In genomic region chr1:206469933-206470691, GRCh38 we compare ENCODE assay signal across 8 cellular contexts. TPM values are rescaled to one million over a fixed set of nuclear protein-coding genes. Genes with fewer than 3 reads are reported as not detected.
A peak's percentile ranks its signal among the peaks of the same experiment; 100 is the strongest.
DNase-seq lines count a peak whose midpoint lies in the region; TF ChIP-seq lines count a peak whose summit lies in the region.

IKBKE (plus strand) TSS chr1:206470476; CDS start chr1:206473228, 2,752 bp downstream.

- peak within 1 kb of the TSS; percentile 89 for H3K4me3 ChIP-seq in Loucy (ENCODE audit: low read length, poor library complexity, severe bottlenecking)
- H3K4me3 ChIP-seq in liver (ENCODE audit: low read depth in 1 of 3, low read length in 3 of 3): peak within 1 kb of the TSS; percentile 60 to 70 (median 69)

- peak in 1 of 2 donors; percentile 45 for TF ChIP-seq RAD21 in liver (IDR thresholded peaks at IDR 0.05)

- peak within 1 kb of the TSS; percentile 91 for H2AFZ ChIP-seq in Loucy (ENCODE audit: low read length)

- H3K4me2 ChIP-seq in Loucy (ENCODE audit: low read depth, low read length, poor library complexity, severe bottlenecking): peak within 1 kb of the TSS; percentile 94

- no peaks in the 10 kb centered on the region for H3F3A ChIP-seq in Loucy (ENCODE audit: low read depth)

- 19% methylated on average over 10 of the region's 10 CpGs for WGBS in liver

- H3K27me3 ChIP-seq in Loucy (ENCODE audit: insufficient read depth, low read length, poor library complexity, severe bottlenecking): no peaks in the 10 kb centered on the region
- no peaks in the 10 kb centered on the region for H3K27me3 ChIP-seq in liver (ENCODE audit: control insufficient read depth in 4 of 4, insufficient read depth in 4 of 4, low read length in 3 of 4)

- H3K9me3 ChIP-seq in Loucy (ENCODE audit: insufficient read depth, low read depth, low read length) (no peaks in the 10 kb centered on the region), liver (ENCODE audit: control insufficient read depth in 4 of 4, low read length in 3 of 4) (no peaks in the 10 kb centered on the region)

- peaks cover 33% of the 10 kb centered on the region for H3K79me2 ChIP-seq in Loucy (ENCODE audit: insufficient read depth, low read length)

- DNase-seq in NCI-H1436 (lab: John Stamatoyannopoulos, UW) (peak; percentile 48), NCI-H1436 treated with DMSO at 0.1 percent for 48 hours (lab: John Stamatoyannopoulos, UW) (no peak), H4 (ENCODE audit: low spot score) (peak; percentile 74), dermis microvascular lymphatic vessel endothelial cell (ENCODE audit: low read depth in 2 of 2) (peak in 1 of 2 donors; percentile 58)
- peak; percentile 17 to 40 (median 31) for DNase-seq in stimulated activated naive CD4-positive, alpha-beta T cell (lab: John Stamatoyannopoulos, UW)

- peaks cover 16% of the 10 kb centered on the region for H4K20me1 ChIP-seq in Loucy (ENCODE audit: insufficient read depth, low read length, poor library complexity, severe bottlenecking)

- H3K9me2 ChIP-seq in Loucy (replicated peaks; ENCODE audit: low read depth, low read length): no peaks in the 10 kb centered on the region

- TF ChIP-seq CTCF in Loucy (conservative IDR thresholded peaks at IDR 0.05; ENCODE audit: low read length): peak; percentile 41
- 0 out of 2 replicates have a peak, but pooled peaks have one; percentile 5 for TF ChIP-seq CTCF in VCaP (conservative IDR thresholded peaks at IDR 0.05)
- no peak for TF ChIP-seq CTCF in liver (IDR thresholded peaks at IDR 0.05; ENCODE audit: low read depth, low read length, missing input control)

- H3K4me1 ChIP-seq in Loucy (ENCODE audit: insufficient read depth, low read length, poor library complexity, severe bottlenecking) (peaks cover 65% of the 10 kb centered on the region), liver (ENCODE audit: control insufficient read depth in 4 of 4, insufficient read depth in 4 of 4, low read length in 3 of 4) (peaks cover 3 to 19% (median 7%) of the 10 kb centered on the region in 4 donors)

- H3K9ac ChIP-seq in Loucy (ENCODE audit: low read depth, low read length, poor library complexity, severe bottlenecking): peak within 1 kb of the TSS; percentile 84
- peak within 1 kb of the TSS in 1 of 2 donors; percentile 78 for H3K9ac ChIP-seq in liver (ENCODE audit: low read depth in 1 of 2, low read length in 2 of 2)

- H3K36me3 ChIP-seq in Loucy (ENCODE audit: insufficient read depth, low read length) (peaks cover 12% of the 10 kb centered on the region; the same call in 1 of the 2 replicates), liver (ENCODE audit: control insufficient read depth in 4 of 4, insufficient read depth in 3 of 4, low read depth in 1 of 4, low read length in 3 of 4) (no peaks in the 10 kb centered on the region)

- H3K27ac ChIP-seq in VCaP (peak within 1 kb of the TSS; percentile 56; the same call in 1 of the 2 replicates), liver (ENCODE audit: low read depth in 1 of 2, low read length in 2 of 2) (no peak within 1 kb of the TSS)

TF ChIP-seq in liver, 16 proteins besides CTCF, POLR2A, EP300 and RAD21:
- TF ChIP-seq, protein P1, sequence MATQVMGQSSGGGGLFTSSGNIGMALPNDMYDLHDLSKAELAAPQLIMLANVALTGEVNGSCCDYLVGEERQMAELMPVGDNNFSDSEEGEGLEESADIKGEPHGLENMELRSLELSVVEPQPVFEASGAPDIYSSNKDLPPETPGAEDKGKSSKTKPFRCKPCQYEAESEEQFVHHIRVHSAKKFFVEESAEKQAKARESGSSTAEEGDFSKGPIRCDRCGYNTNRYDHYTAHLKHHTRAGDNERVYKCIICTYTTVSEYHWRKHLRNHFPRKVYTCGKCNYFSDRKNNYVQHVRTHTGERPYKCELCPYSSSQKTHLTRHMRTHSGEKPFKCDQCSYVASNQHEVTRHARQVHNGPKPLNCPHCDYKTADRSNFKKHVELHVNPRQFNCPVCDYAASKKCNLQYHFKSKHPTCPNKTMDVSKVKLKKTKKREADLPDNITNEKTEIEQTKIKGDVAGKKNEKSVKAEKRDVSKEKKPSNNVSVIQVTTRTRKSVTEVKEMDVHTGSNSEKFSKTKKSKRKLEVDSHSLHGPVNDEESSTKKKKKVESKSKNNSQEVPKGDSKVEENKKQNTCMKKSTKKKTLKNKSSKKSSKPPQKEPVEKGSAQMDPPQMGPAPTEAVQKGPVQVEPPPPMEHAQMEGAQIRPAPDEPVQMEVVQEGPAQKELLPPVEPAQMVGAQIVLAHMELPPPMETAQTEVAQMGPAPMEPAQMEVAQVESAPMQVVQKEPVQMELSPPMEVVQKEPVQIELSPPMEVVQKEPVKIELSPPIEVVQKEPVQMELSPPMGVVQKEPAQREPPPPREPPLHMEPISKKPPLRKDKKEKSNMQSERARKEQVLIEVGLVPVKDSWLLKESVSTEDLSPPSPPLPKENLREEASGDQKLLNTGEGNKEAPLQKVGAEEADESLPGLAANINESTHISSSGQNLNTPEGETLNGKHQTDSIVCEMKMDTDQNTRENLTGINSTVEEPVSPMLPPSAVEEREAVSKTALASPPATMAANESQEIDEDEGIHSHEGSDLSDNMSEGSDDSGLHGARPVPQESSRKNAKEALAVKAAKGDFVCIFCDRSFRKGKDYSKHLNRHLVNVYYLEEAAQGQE (IDR thresholded peaks at IDR 0.05): no peak
- TF ChIP-seq FOXA1 (IDR thresholded peaks at IDR 0.05): no peak
- no peak for TF ChIP-seq TAF1 (conservative IDR thresholded peaks at IDR 0.05)
- no peak for TF ChIP-seq EGR1 (IDR thresholded peaks at IDR 0.05; ENCODE audit: low read depth in 2 of 2)
- no peak for TF ChIP-seq RXRA (IDR thresholded peaks at IDR 0.05)
- TF ChIP-seq, protein P2, sequence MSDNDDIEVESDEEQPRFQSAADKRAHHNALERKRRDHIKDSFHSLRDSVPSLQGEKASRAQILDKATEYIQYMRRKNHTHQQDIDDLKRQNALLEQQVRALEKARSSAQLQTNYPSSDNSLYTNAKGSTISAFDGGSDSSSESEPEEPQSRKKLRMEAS (IDR thresholded peaks at IDR 0.05): no peak
- TF ChIP-seq YY1 (IDR thresholded peaks at IDR 0.05): no peak
- TF ChIP-seq SP1 (IDR thresholded peaks at IDR 0.05): no peak
- TF ChIP-seq, protein P3, sequence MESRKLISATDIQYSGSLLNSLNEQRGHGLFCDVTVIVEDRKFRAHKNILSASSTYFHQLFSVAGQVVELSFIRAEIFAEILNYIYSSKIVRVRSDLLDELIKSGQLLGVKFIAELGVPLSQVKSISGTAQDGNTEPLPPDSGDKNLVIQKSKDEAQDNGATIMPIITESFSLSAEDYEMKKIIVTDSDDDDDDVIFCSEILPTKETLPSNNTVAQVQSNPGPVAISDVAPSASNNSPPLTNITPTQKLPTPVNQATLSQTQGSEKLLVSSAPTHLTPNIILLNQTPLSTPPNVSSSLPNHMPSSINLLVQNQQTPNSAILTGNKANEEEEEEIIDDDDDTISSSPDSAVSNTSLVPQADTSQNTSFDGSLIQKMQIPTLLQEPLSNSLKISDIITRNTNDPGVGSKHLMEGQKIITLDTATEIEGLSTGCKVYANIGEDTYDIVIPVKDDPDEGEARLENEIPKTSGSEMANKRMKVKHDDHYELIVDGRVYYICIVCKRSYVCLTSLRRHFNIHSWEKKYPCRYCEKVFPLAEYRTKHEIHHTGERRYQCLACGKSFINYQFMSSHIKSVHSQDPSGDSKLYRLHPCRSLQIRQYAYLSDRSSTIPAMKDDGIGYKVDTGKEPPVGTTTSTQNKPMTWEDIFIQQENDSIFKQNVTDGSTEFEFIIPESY (IDR thresholded peaks at IDR 0.05): no peak
- TF ChIP-seq NR2F2 (IDR thresholded peaks at IDR 0.05): no peak
- TF ChIP-seq HNF4A (conservative IDR thresholded peaks at IDR 0.05): no peak
- no peak for TF ChIP-seq FOXA2 (IDR thresholded peaks at IDR 0.05)

RNA-seq across cellular contexts. Expression of gene IKBKE, which starts in this region (rescaled TPM):
- 5.9 and 12.1 TPM in 2 replicates for total RNA-seq in H4 (2014; rRNA removed; shearing (Covaris generic))
- total RNA-seq in dermis microvascular lymphatic vessel endothelial cell: 22.8 and 24.5 TPM in 2 replicates
- total RNA-seq in liver: 1 to 10 TPM; 2.0 to 3.9 TPM
- polyA plus RNA-seq in liver: 1 to 10 TPM in 1 of 2 donors, under 1 TPM in 1; 0.81 to 1.1 TPM
